Comparison of ENCODE assay signal across 10 cellular contexts in genomic region chr18:13266208-13267100, GRCh38. TPM values are rescaled to one million over a fixed set of nuclear protein-coding genes. Genes with fewer than 3 reads are reported as not detected.
DNase-seq lines count a peak whose midpoint lies in the region; ATAC-seq and TF ChIP-seq lines count a peak whose summit lies in the region.
"Had no signal": no experiment of that assay in that cellular context is flagged by ENCODE, and none has a peak within 500 bp of the region (broad histone marks: within the 10 kb centered on the region; RNA-seq: fewer than 3 reads in every experiment).

No MANE protein-coding gene starts in this region.

- H3K9me3 Mint-ChIP-seq in activated CD4-positive, alpha-beta memory T cell treated with anti-CD3 and anti-CD28 coated beads for 36 hours = no peaks in the 10 kb centered on the region

- H3K27ac Mint-ChIP-seq in activated CD4-positive, alpha-beta memory T cell treated with anti-CD3 and anti-CD28 coated beads for 36 hours = peak overlapping the region; percentile 92

- H3K4me3 Mint-ChIP-seq in activated CD4-positive, alpha-beta memory T cell treated with anti-CD3 and anti-CD28 coated beads for 36 hours = peak overlapping the region; percentile 72

- peaks cover 32% of the 10 kb centered on the region for H3K4me1 ChIP-seq in body of pancreas
- H3K4me1 ChIP-seq in muscle layer of colon (ENCODE audit: insufficient read depth, low read length) = peaks cover 85% of the 10 kb centered on the region
- H3K4me1 ChIP-seq in stomach = peaks cover 12 to 85% (median 52%) of the 10 kb centered on the region in 4 donors

- H3K27ac ChIP-seq in body of pancreas (no peak overlapping the region), muscle layer of colon (ENCODE audit: low read depth, low read length) (peak overlapping the region; percentile 67), stomach (peak overlapping the region in 4 of 5 donors; percentile 14 to 74 (median 62))

- no peaks in the 10 kb centered on the region for H3K27me3 ChIP-seq in body of pancreas
- H3K27me3 ChIP-seq in muscle layer of colon (ENCODE audit: control insufficient read depth in 1 of 2, insufficient read depth in 2 of 2, low read length in 2 of 2) = no peaks in the 10 kb centered on the region
- no peaks in the 10 kb centered on the region for H3K27me3 ChIP-seq in stomach

- H3K27me3 Mint-ChIP-seq in activated CD4-positive, alpha-beta memory T cell treated with anti-CD3 and anti-CD28 coated beads for 36 hours = peaks cover 14% of the 10 kb centered on the region

- TF ChIP-seq POLR2A in body of pancreas (IDR thresholded peaks at IDR 0.05) = no peak
- no peak for TF ChIP-seq POLR2A in stomach (IDR thresholded peaks at IDR 0.05)

- 83 to 88% methylated on average over 16 to 23 of the region's 23 CpGs for WGBS in body of pancreas, 2 donors
- 63 to 77% (median 76%) methylated on average over 20 to 23 of the region's 23 CpGs for WGBS in stomach, 5 donors

- H3K36me3 ChIP-seq in body of pancreas (replicated peaks in 1 of 2; ENCODE audit: insufficient read depth in 1 of 2, low read depth in 2 of 2) (no peaks in the 10 kb centered on the region), muscle layer of colon (ENCODE audit: insufficient read depth, low read length) (no peaks in the 10 kb centered on the region), stomach (no peaks in the 10 kb centered on the region)

- H3K9ac ChIP-seq in muscle layer of colon (ENCODE audit: low read length) = peak overlapping the region; percentile 71

- no peaks in the 10 kb centered on the region for H3K9me3 ChIP-seq in body of pancreas
- H3K9me3 ChIP-seq in muscle layer of colon (ENCODE audit: low read length) = no peaks in the 10 kb centered on the region
- H3K9me3 ChIP-seq in stomach = no peaks in the 10 kb centered on the region

- TF ChIP-seq CTCF in body of pancreas (IDR thresholded peaks at IDR 0.05) (no peak), stomach (IDR thresholded peaks at IDR 0.05) (no peak)

- peaks cover 1% of the 10 kb centered on the region for H3K36me3 Mint-ChIP-seq in activated CD4-positive, alpha-beta memory T cell treated with anti-CD3 and anti-CD28 coated beads for 36 hours

- peak; percentile 31 for ATAC-seq in body of pancreas
- ATAC-seq in GM21515 (IDR thresholded peaks at IDR 0.05; ENCODE audit: unreplicated experiment) = no peak

- H3K4me1 Mint-ChIP-seq in activated CD4-positive, alpha-beta memory T cell treated with anti-CD3 and anti-CD28 coated beads for 36 hours (ENCODE audit: low read depth) = peaks cover 69% of the 10 kb centered on the region

- intact Hi-C loops in activated CD4-positive, alpha-beta memory T cell treated with anti-CD3 and anti-CD28 coated beads for 36 hours (cut with micrococcal nuclease) = loop anchor here (1.0 to 5.0 kb wide), 12 partner anchors 13 to 461 kb away; partner anchors contain the start of genes FAM210A and RNMT
- intact Hi-C loops in body of pancreas (cut with DNase I) = no loop called here
- intact Hi-C loops in stomach (cut with DNase I; ENCODE audit: low total_unique reads) = no loop called here

- H3K4me3 ChIP-seq in body of pancreas = no peak overlapping the region
- H3K4me3 ChIP-seq in muscle layer of colon (ENCODE audit: low read depth in 1 of 2, low read length in 2 of 2) = peak overlapping the region in 1 of 2 donors; percentile 30
- peak overlapping the region in 1 of 4 donors; percentile 17 for H3K4me3 ChIP-seq in stomach

- CTCF ChIA-PET in activated CD4-positive, alpha-beta memory T cell treated with anti-CD3 and anti-CD28 coated beads for 36 hours (lab: Charles Lee) = interaction anchor here (1.0 to 3.2 kb wide), 8 partner anchors 12 to 363 kb away, joined by 3 to 19 read pairs (median 3); no protein-coding TSS in a partner anchor

- POLR2A ChIA-PET in activated CD4-positive, alpha-beta memory T cell treated with anti-CD3 and anti-CD28 coated beads for 36 hours (lab: Charles Lee) = interaction anchor here (1.1 to 4.1 kb wide), 11 partner anchors 11 to 346 kb away, joined by 3 to 42 read pairs (median 6); partner anchors contain the start of gene LDLRAD4

- DNase-seq in activated CD4-positive, alpha-beta memory T cell treated with anti-CD3 and anti-CD28 coated beads for 36 hours = peak; percentile 82
- DNase-seq in body of pancreas = no peak
- DNase-seq in stomach = no peak
- DNase-seq in SK-N-DZ (ENCODE audit: low spot score) = no peak
- no peak for DNase-seq in NCI-H1092 (lab: John Stamatoyannopoulos, UW)
- no peak for DNase-seq in NCI-H2107 (lab: John Stamatoyannopoulos, UW)
- DNase-seq: EL, erythroblast had no signal

- no peak for TF ChIP-seq EP300 in stomach (IDR thresholded peaks at IDR 0.05)

RNA-seq across cellular contexts. Expression of gene LDLRAD4, which starts 47.9 kb away (rescaled TPM):
- total RNA-seq in activated CD4-positive, alpha-beta memory T cell treated with anti-CD3 and anti-CD28 coated beads for 36 hours = 10 to 100 TPM; 28.4 to 30.1 TPM
- total RNA-seq in body of pancreas = 10 to 100 TPM in 1 of 2 donors, 1 to 10 TPM in 1; 8.6 to 35.9 TPM
- 10 to 100 TPM in 3 of 5 donors, 1 to 10 TPM in 2; 8.7 to 47.9 (median 10.3) TPM for total RNA-seq in stomach
- 1 to 10 TPM; 2.0 to 9.3 (median 4.6) TPM for polyA plus RNA-seq in stomach
- 4.4 and 6.2 TPM in 2 replicates for polyA plus RNA-seq in SK-N-DZ (2014; cell fraction: cytosol; rRNA removed)
- 4.9 and 6.1 TPM in 2 replicates for polyA plus RNA-seq in SK-N-DZ (2014; cell fraction: nucleus; rRNA removed)

Comparison
In these comparisons a context has a peak if more than half of its experiments do, and no peak if none do; other contexts are left out.
1. H3K27ac ChIP-seq: peak in muscle layer of colon (single experiment) and stomach (4 of 5); none in body of pancreas (0 of 4).